ENCODE assay signal across 20 cellular contexts in the genomic region with DNA sequence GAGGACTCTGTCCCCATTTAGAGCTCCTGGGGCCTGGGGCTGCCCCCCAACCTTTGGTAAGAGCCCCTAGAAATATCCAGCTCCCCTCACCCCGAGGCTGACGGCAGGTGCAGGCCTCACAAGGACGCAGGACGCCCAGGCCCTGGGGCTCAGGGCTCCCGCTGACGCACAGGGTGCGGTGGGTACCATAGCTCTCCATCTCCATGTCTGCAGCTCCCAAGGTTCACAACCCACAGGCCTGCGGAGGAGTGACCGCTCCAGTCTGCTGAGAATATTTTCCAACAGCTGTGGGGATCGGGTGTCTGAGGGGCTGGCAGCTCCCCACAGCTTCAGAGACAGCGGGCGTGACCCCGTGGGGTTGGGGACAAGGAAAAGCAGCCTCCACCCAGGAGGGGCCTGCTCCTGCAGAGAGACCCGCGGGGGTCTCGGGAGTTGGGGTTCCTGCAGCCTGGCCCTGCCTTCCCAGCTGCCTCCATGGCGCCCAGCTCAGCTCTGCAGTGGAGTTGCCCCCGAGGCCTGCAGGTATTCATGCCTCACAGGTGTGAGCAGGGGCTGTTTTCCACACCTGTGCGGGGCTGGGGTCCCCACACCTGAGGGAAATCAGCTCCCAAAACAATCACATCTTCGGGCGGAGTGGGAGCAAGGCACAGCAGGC.
"Had no signal": no experiment of that assay in that cellular context is flagged by ENCODE, and none has a peak within 500 bp of the region (broad histone marks: within the 10 kb centered on the region; RNA-seq: fewer than 3 reads in every experiment).

No MANE protein-coding gene starts in this region.

- H3K9ac ChIP-seq: parathyroid adenoma had no signal

- H3K27me3 ChIP-seq: breast epithelium, right lobe of liver, uterus had no signal

- H3K9me3 ChIP-seq: breast epithelium, mucosa of descending colon, right lobe of liver, uterus had no signal

- H3K36me3 ChIP-seq: breast epithelium, right lobe of liver, uterus had no signal

- H3K4me3 ChIP-seq: breast epithelium, lung, mucosa of descending colon, right lobe of liver, uterus had no signal

- H3K4me1 ChIP-seq: breast epithelium, parathyroid adenoma, right lobe of liver had no signal

- DNase-seq: activated B cell treated with CpG ODN at 0.5 μM for 24 hours; activated naive CD4-positive, alpha-beta T cell; activated T-cell treated with anti-CD3 and anti-CD28 coated beads for 4 hours; activated T-cell treated with anti-CD3 and anti-CD28 coated beads, Interleukin-2, amount 50 U/mL, for 72 hours; central memory CD4-positive, alpha-beta T cell; head of caudate nucleus; hippocampal formation; left colon; mucosa of descending colon; naive B cell; nucleus accumbens; right lobe of liver; small intestine; stimulated activated CD4-positive, alpha-beta T cell treated with anti-CD3 and anti-CD28 coated beads, Interleukin-4, amount 100 ng/mL, for 24 hours; substantia nigra; T-helper 2 cell; uterus had no signal

- H3K79me2 ChIP-seq: parathyroid adenoma had no signal

- H3K27ac ChIP-seq: breast epithelium, parathyroid adenoma, right lobe of liver, uterus had no signal

- H2AFZ ChIP-seq: parathyroid adenoma had no signal
